In genomic region chr15:67692573-67692972, GRCh38 we compare ENCODE assay signal across 27 cellular contexts.
DNase-seq lines count a peak whose midpoint lies in the region; ATAC-seq, FAIRE-seq and TF ChIP-seq lines count a peak whose summit lies in the region.
"Had no signal": no experiment of that assay in that cellular context is flagged by ENCODE, and none has a peak within 500 bp of the region (broad histone marks: within the 10 kb centered on the region; RNA-seq: fewer than 3 reads in every experiment).

No MANE protein-coding gene starts in this region.

- no peak for TF ChIP-seq RAD21 in HepG2 (CRISPR knock-in tag; IDR thresholded peaks at IDR 0.05)

- H3K27ac ChIP-seq in HepG2 (ENCODE audit: extremely low read length, insufficient read depth, low read length) (no peak overlapping the region), right lobe of liver (no peak overlapping the region), endodermal cell (ENCODE audit: low read depth, low read length) (peak overlapping the region; percentile 1), WERI-Rb-1 (no peak overlapping the region)
- H3K27ac ChIP-seq: 22Rv1, BLaER1 had no signal

- H3K4me3 Mint-ChIP-seq in endodermal cell, result no peak overlapping the region
- H3K4me3 Mint-ChIP-seq: CD14-positive monocyte; CD4-positive, alpha-beta memory T cell; CD4-positive, CD25-positive, alpha-beta regulatory T cell; CD8-positive, alpha-beta memory T cell had no signal

- no peaks in the 10 kb centered on the region for H3K27me3 ChIP-seq in HepG2 (ENCODE audit: control insufficient read depth in 1 of 2, insufficient read depth in 2 of 2, low read length in 2 of 2)
- H3K27me3 ChIP-seq in right lobe of liver, result no peaks in the 10 kb centered on the region
- H3K27me3 ChIP-seq in endodermal cell (ENCODE audit: control insufficient read depth, insufficient read depth, low read length, poor library complexity, severe bottlenecking), result no peaks in the 10 kb centered on the region
- H3K27me3 ChIP-seq in WERI-Rb-1 (ENCODE audit: insufficient read depth, low read depth, severe bottlenecking), result no peaks in the 10 kb centered on the region
- H3K27me3 ChIP-seq: BE2C, BLaER1 had no signal

- no TSS peak for BruUV-seq in HepG2 (replicated peaks; lab: Mats Ljungman, UMichigan)

- DNase-seq in HepG2 (ENCODE audit: low spot score) (no peak), right lobe of liver (no peak), NCI-H526 treated with DMSO at 0.1 percent for 48 hours (lab: John Stamatoyannopoulos, UW) (peak; percentile 15), endodermal cell (no peak), NCI-H510A treated with DMSO at 0.1 percent for 48 hours (lab: John Stamatoyannopoulos, UW) (no peak), WERI-Rb-1 (no peak)
- DNase-seq in activated CD4-positive, alpha-beta T cell treated with anti-CD3 and anti-CD28 coated beads, Interleukin-2, amount 50 U/mL, for 4 hours, result no peak
- DNase-seq: ACHN; BE2C; C1 segment of cervical spinal cord; CD4-positive, alpha-beta memory T cell; CD4-positive, CD25-positive, alpha-beta regulatory T cell; CD8-positive, alpha-beta memory T cell; COR-L47; DMS 273 treated with DMSO at 0.1 percent for 48 hours; DMS153; DMS53; DMS79; DND-41; EL; GDM1 had no signal

- H4K20me1 ChIP-seq in HepG2 (ENCODE audit: insufficient read depth, low read length), result no peaks in the 10 kb centered on the region
- H4K20me1 ChIP-seq: BLaER1 had no signal

- H3K79me2 ChIP-seq in HepG2 (ENCODE audit: insufficient read depth, low read length), result no peaks in the 10 kb centered on the region

- FAIRE-seq in HepG2 (lab: Jason Lieb, UNC), result no peak
- FAIRE-seq: GM12878, GM12892, GM18507 had no signal

- H3K36me3 Mint-ChIP-seq in endodermal cell (ENCODE audit: low read depth), result peaks cover 1% of the 10 kb centered on the region

- H3K27ac Mint-ChIP-seq in endodermal cell, result no peak overlapping the region
- H3K27ac Mint-ChIP-seq: CD14-positive monocyte; CD4-positive, CD25-positive, alpha-beta regulatory T cell; CD8-positive, alpha-beta memory T cell had no signal

- H3K27me3 Mint-ChIP-seq in endodermal cell (ENCODE audit: insufficient read depth), result no peaks in the 10 kb centered on the region
- H3K27me3 Mint-ChIP-seq: CD4-positive, alpha-beta memory T cell; CD4-positive, CD25-positive, alpha-beta regulatory T cell; CD8-positive, alpha-beta memory T cell had no signal

- ATAC-seq in HepG2, result no peak
- no peak for ATAC-seq in right lobe of liver
- ATAC-seq: GM12878 had no signal

- TF ChIP-seq CTCF in HepG2 (CRISPR knock-in tag; IDR thresholded peaks at IDR 0.05), result no peak
- no peak for TF ChIP-seq CTCF in right lobe of liver (IDR thresholded peaks at IDR 0.05)
- TF ChIP-seq CTCF in endodermal cell (conservative IDR thresholded peaks at IDR 0.05), result no peak
- TF ChIP-seq CTCF in WERI-Rb-1 (IDR thresholded peaks at IDR 0.05; ENCODE audit: low read depth, low read length), result no peak

- TF ChIP-seq POLR2A in HepG2 (IDR thresholded peaks at IDR 0.05; ENCODE audit: insufficient read depth in 1 of 2, low read depth in 2 of 2, low read length in 2 of 2), result no peak
- no peak for TF ChIP-seq POLR2A in right lobe of liver (IDR thresholded peaks at IDR 0.05)

- intact Hi-C loops in HepG2 (cut with micrococcal nuclease; ENCODE audit: unreplicated experiment), result no loop called here
- intact Hi-C loops in right lobe of liver (cut with DNase I), result no loop called here

- in situ Hi-C loops in HepG2 (cut with HindIII; ENCODE audit: extremely low pct_ligation_motif_present, low pct_unique_long_range_greater_than_20kb), result no loop called here

- H3K4me1 ChIP-seq in HepG2 (ENCODE audit: insufficient read depth, low read length) (0 out of 2 replicates have a peak, but pooled peaks cover 7% of the 10 kb centered on the region), right lobe of liver (no peaks in the 10 kb centered on the region), endodermal cell (ENCODE audit: control insufficient read depth, insufficient read depth, low read length) (no peaks in the 10 kb centered on the region)
- H3K4me1 ChIP-seq: BE2C had no signal

- no peaks in the 10 kb centered on the region for H3K36me3 ChIP-seq in HepG2 (replicated peaks in 1 of 2; ENCODE audit: control insufficient read depth in 1 of 2, insufficient read depth in 2 of 2, low read length in 2 of 2)
- no peaks in the 10 kb centered on the region for H3K36me3 ChIP-seq in right lobe of liver
- no peaks in the 10 kb centered on the region for H3K36me3 ChIP-seq in endodermal cell (ENCODE audit: control insufficient read depth, insufficient read depth, low read length)
- no peaks in the 10 kb centered on the region for H3K36me3 ChIP-seq in WERI-Rb-1
- H3K36me3 ChIP-seq: BE2C, BLaER1 had no signal

- H3K4me3 ChIP-seq in HepG2 (replicated peaks in 1 of 3; ENCODE audit: insufficient read depth in 1 of 3, low read depth in 2 of 3, low read length in 3 of 3) (no peak overlapping the region), right lobe of liver (no peak overlapping the region), endodermal cell (ENCODE audit: low read length) (no peak overlapping the region), WERI-Rb-1 (ENCODE audit: low read depth, low read length) (no peak overlapping the region)
- H3K4me3 ChIP-seq: BLaER1, GM12878 had no signal

- H3K9ac ChIP-seq in HepG2 (ENCODE audit: insufficient read depth, low read depth, low read length) (no peak overlapping the region), endodermal cell (ENCODE audit: extremely low read depth, low read length, poor library complexity, severe bottlenecking) (no peak overlapping the region)
- H3K9ac ChIP-seq: BLaER1 had no signal

- no peaks in the 10 kb centered on the region for H3K9me3 Mint-ChIP-seq in endodermal cell
- H3K9me3 Mint-ChIP-seq: CD4-positive, CD25-positive, alpha-beta regulatory T cell; CD8-positive, alpha-beta memory T cell had no signal

- CTCF ChIA-PET in HepG2 (lab: Yijun Ruan, JAX; ENCODE audit: low intra/inter-chr PET ratio, low total read pairs), result no interaction called here

- WGBS in HepG2 (ENCODE audit: low lambda C conversion rate), result 96% methylated on average over 3 of the region's 3 CpGs
- 81% methylated on average over 3 of the region's 3 CpGs for WGBS in right lobe of liver (ENCODE audit: insufficient coverage, low coverage, low lambda C conversion rate, missing lambda C conversion rate)
- WGBS in endodermal cell (ENCODE audit: insufficient coverage in 1 of 2, insufficient read length in 1 of 2), 2 experiments, result 87 to 90% methylated on average over 2 to 3 of the region's 3 CpGs

- no peak overlapping the region for H3K4me2 ChIP-seq in HepG2 (ENCODE audit: low read depth, low read length)
- H3K4me2 ChIP-seq: BLaER1 had no signal

- H3K9me3 ChIP-seq in HepG2 (ENCODE audit: low read length) (no peaks in the 10 kb centered on the region), right lobe of liver (no peaks in the 10 kb centered on the region), endodermal cell (ENCODE audit: control insufficient read depth, low read length) (no peaks in the 10 kb centered on the region), WERI-Rb-1 (ENCODE audit: severe bottlenecking) (no peaks in the 10 kb centered on the region)
- H3K9me3 ChIP-seq: BE2C, BLaER1 had no signal

- TF ChIP-seq EP300 in HepG2 (IDR thresholded peaks at IDR 0.05; ENCODE audit: low read depth in 2 of 2, low read length in 2 of 2) (no peak), HepG2 (CRISPR knock-in tag; IDR thresholded peaks at IDR 0.05; ENCODE audit: borderline replicate concordance) (no peak)

- H2AFZ ChIP-seq in HepG2 (ENCODE audit: low read length), result no peak overlapping the region

- H3K4me1 Mint-ChIP-seq in endodermal cell, result peaks cover 2% of the 10 kb centered on the region
- H3K4me1 Mint-ChIP-seq: CD14-positive monocyte; CD4-positive, CD25-positive, alpha-beta regulatory T cell; CD8-positive, alpha-beta memory T cell had no signal

- POLR2A ChIA-PET in HepG2 (lab: Yijun Ruan, JAX), result no interaction called here

TF ChIP-seq in HepG2, 621 proteins besides CTCF, POLR2A, EP300 and RAD21:
- TF ChIP-seq MAFF (IDR thresholded peaks at IDR 0.05; ENCODE audit: low read depth, low read length), result peak; percentile 51; the same call in 1 of the 2 replicates
- no peak for TF ChIP-seq MXD1 (CRISPR knock-in tag; IDR thresholded peaks at IDR 0.05)
- TF ChIP-seq EHMT2 (IDR thresholded peaks at IDR 0.05; ENCODE audit: borderline replicate concordance, low read depth, low read length), result no peak
- TF ChIP-seq MAFK (conservative IDR thresholded peaks at IDR 0.05 in 1 of 2, IDR thresholded peaks at IDR 0.05 in 1 of 2; ENCODE audit: low read length in 2 of 2), result peak; percentile 53 to 59
- no peak for TF ChIP-seq BORCS8-MEF2B (CRISPR knock-in tag; IDR thresholded peaks at IDR 0.05)
